In the genomic region with DNA sequence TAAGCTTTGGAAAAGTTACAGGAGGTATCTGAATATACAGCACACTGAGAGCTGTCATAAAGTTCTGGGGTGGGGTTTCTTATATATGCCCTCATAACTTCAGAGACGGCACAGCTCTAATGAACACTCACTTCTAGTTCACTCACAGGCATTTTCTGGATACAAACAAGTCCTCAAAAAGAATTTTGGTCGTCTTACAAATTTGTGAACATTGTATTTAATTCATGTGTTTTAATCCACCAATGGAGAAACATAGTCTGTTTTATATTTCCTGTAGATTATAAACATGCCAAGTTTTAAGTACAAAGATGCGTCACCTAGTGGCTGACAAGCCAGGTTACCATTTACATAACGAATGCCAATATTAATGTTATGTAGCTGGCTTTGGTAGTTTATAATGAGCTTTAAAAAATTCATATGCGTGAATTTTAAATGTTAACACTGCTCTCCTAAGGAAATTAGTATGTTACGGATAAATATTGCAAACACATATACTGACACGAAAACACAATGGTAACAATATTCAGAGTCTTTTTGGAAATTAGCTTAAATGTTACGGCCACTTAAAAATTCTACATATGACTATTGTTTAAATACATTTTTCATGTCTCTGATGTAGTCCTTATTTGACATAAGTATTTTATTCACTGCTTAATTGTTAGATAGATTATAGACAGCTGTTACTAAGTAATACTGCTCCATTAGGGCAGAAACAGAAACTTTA, we compare ENCODE assay signal across 9 cellular contexts. TPM values are rescaled to one million over a fixed set of nuclear protein-coding genes. Genes with fewer than 3 reads are reported as not detected.
DNase-seq lines count a peak whose midpoint lies in the region; ATAC-seq, FAIRE-seq and TF ChIP-seq lines count a peak whose summit lies in the region.
"Had no signal": no experiment of that assay in that cellular context is flagged by ENCODE, and none has a peak within 500 bp of the region (broad histone marks: within the 10 kb centered on the region; RNA-seq: fewer than 3 reads in every experiment).

No MANE protein-coding gene starts in this region.

- no peak for DNase-seq in DND-41
- no peak for DNase-seq in PC-9
- DNase-seq in fibroblast of peridontal ligament (ENCODE audit: extremely low read depth), result peak; percentile 86
- no peak for DNase-seq in pancreas
- DNase-seq in NCI-H1048 (lab: John Stamatoyannopoulos, UW), result no peak
- DNase-seq in WTC11 (ENCODE audit: low spot score), result no peak
- DNase-seq: NCI-H1930 had no signal

- FAIRE-seq in pancreas (lab: Jason Lieb, UNC), result peak; percentile 81

- H2AFZ ChIP-seq in DND-41 (ENCODE audit: low read depth, low read length), result no peak overlapping the region
- 0 out of 2 replicates have a peak overlapping the region, but pooled peaks have one; percentile 43 for H2AFZ ChIP-seq in PC-9

- POLR2A ChIA-PET in PC-9 (lab: Charles Lee; ENCODE audit: unreplicated experiment) (no interaction called here), WTC11 (lab: Charles Lee) (interaction anchor here (0.6 kb wide), 1 partner anchor 137 kb away, joined by 3 read pairs; no protein-coding TSS in a partner anchor)

- no peak overlapping the region for H3K9ac ChIP-seq in DND-41 (ENCODE audit: low read depth, low read length)

- H4K20me1 ChIP-seq in DND-41 (ENCODE audit: insufficient read depth, low read length) (no peaks in the 10 kb centered on the region), PC-9 (ENCODE audit: insufficient read depth) (no peaks in the 10 kb centered on the region)

- no peak overlapping the region for H3K4me3 Mint-ChIP-seq in WTC11
- no peak overlapping the region for H3K4me3 Mint-ChIP-seq in activated T-helper 17 cell treated with anti-CD3 and anti-CD28 coated beads, Interleukin-2, amount 50 U/mL, for 72 hours

- WGBS in pancreas, 2 donors, result 63 to 79% methylated on average over 8 of the region's 8 CpGs

- CTCF ChIA-PET in PC-9 (lab: Charles Lee) (no interaction called here), WTC11 (lab: Charles Lee) (interaction anchor here (0.6 to 1.0 kb wide), 2 partner anchors 12 to 184 kb away, joined by 3 read pairs; no protein-coding TSS in a partner anchor)

- H3K9me3 ChIP-seq in DND-41 (ENCODE audit: insufficient read depth, low read length, severe bottlenecking), result no peaks in the 10 kb centered on the region
- H3K9me3 ChIP-seq in PC-9 (ENCODE audit: insufficient read depth, low read depth), result no peaks in the 10 kb centered on the region
- H3K9me3 ChIP-seq in pancreas, result no peaks in the 10 kb centered on the region

- H3K27ac ChIP-seq in DND-41 (ENCODE audit: low read length) (no peak overlapping the region), PC-9 (no peak overlapping the region), pancreas (peak overlapping the region in 2 of 4 donors; percentile 28 to 30)

- H3K79me2 ChIP-seq in DND-41 (ENCODE audit: insufficient read depth, low read length) (no peaks in the 10 kb centered on the region), PC-9 (ENCODE audit: low read depth) (no peaks in the 10 kb centered on the region)

- BruUV-seq in PC-9 (replicated peaks; lab: Mats Ljungman, UMichigan), result no TSS peak

- TF ChIP-seq CTCF in DND-41 (IDR thresholded peaks at IDR 0.05; ENCODE audit: borderline replicate concordance, extremely low read depth, low read length, poor library complexity, severe bottlenecking) (peak; percentile 28), PC-9 (conservative IDR thresholded peaks at IDR 0.05) (no peak), pancreas (IDR thresholded peaks at IDR 0.05) (peak in 2 of 4 donors; percentile 6 to 13), WTC11 (IDR thresholded peaks at IDR 0.05) (no peak)

- no peaks in the 10 kb centered on the region for H3K9me3 Mint-ChIP-seq in WTC11
- H3K9me3 Mint-ChIP-seq in activated T-helper 17 cell treated with anti-CD3 and anti-CD28 coated beads, Interleukin-2, amount 50 U/mL, for 72 hours, result no peaks in the 10 kb centered on the region

- H3K4me2 ChIP-seq in DND-41 (ENCODE audit: insufficient read depth, low read length) (no peak overlapping the region), PC-9 (no peak overlapping the region)

- H3K27me3 Mint-ChIP-seq in WTC11 (ENCODE audit: low read depth), result no peaks in the 10 kb centered on the region
- H3K27me3 Mint-ChIP-seq in activated T-helper 17 cell treated with anti-CD3 and anti-CD28 coated beads, Interleukin-2, amount 50 U/mL, for 72 hours, result peaks cover 6% of the 10 kb centered on the region

- H3K9me2 ChIP-seq in PC-9 (ENCODE audit: insufficient read depth), result no peaks in the 10 kb centered on the region

- no peaks in the 10 kb centered on the region for H3K27me3 ChIP-seq in DND-41 (ENCODE audit: insufficient read depth, low read length, poor library complexity)
- no peaks in the 10 kb centered on the region for H3K27me3 ChIP-seq in PC-9 (ENCODE audit: insufficient read depth, low read depth)
- H3K27me3 ChIP-seq in pancreas, result no peaks in the 10 kb centered on the region

- no peak overlapping the region for H3K27ac Mint-ChIP-seq in WTC11
- H3K27ac Mint-ChIP-seq in activated T-helper 17 cell treated with anti-CD3 and anti-CD28 coated beads, Interleukin-2, amount 50 U/mL, for 72 hours, result no peak overlapping the region

- H3K36me3 ChIP-seq in DND-41 (ENCODE audit: insufficient read depth, low read length) (no peaks in the 10 kb centered on the region), PC-9 (ENCODE audit: low read depth) (no peaks in the 10 kb centered on the region), pancreas (no peaks in the 10 kb centered on the region)

- intact Hi-C loops in PC-9 (cut with micrococcal nuclease; ENCODE audit: unreplicated experiment), result no loop called here
- intact Hi-C loops in pancreas (cut with DNase I), result loop anchor here in 1 of 3 donors (5.0 kb wide), 1 partner anchor 449 kb away; no protein-coding TSS in a partner anchor

- ATAC-seq in DND-41 (ENCODE audit: insufficient read depth, low read depth) (no peak), pancreas (peak in 3 of 4 donors; percentile 35 to 46 (median 43)), GM21447 (IDR thresholded peaks at IDR 0.05; ENCODE audit: unreplicated experiment) (no peak), WTC11 (no peak)
- no peak for ATAC-seq in activated T-helper 17 cell treated with anti-CD3 and anti-CD28 coated beads, Interleukin-2, amount 50 U/mL, for 72 hours (replicated peaks)

- no peaks in the 10 kb centered on the region for H3F3A ChIP-seq in PC-9 (ENCODE audit: insufficient read depth, low read depth)

- no peaks in the 10 kb centered on the region for H3K4me1 ChIP-seq in DND-41 (ENCODE audit: insufficient read depth, low read length)
- H3K4me1 ChIP-seq in PC-9 (replicated peaks; ENCODE audit: insufficient read depth), result no peaks in the 10 kb centered on the region
- no peaks in the 10 kb centered on the region for H3K4me1 ChIP-seq in pancreas

- no peaks in the 10 kb centered on the region for H3K36me3 Mint-ChIP-seq in WTC11
- H3K36me3 Mint-ChIP-seq in activated T-helper 17 cell treated with anti-CD3 and anti-CD28 coated beads, Interleukin-2, amount 50 U/mL, for 72 hours (ENCODE audit: low read depth), result no peaks in the 10 kb centered on the region

- H3K4me1 Mint-ChIP-seq in WTC11, result peaks cover 4% of the 10 kb centered on the region
- H3K4me1 Mint-ChIP-seq in activated T-helper 17 cell treated with anti-CD3 and anti-CD28 coated beads, Interleukin-2, amount 50 U/mL, for 72 hours, result peaks cover 8% of the 10 kb centered on the region

- H3K4me3 ChIP-seq in DND-41 (ENCODE audit: low read depth in 1 of 2, low read length in 2 of 2), result no peak overlapping the region
- no peak overlapping the region for H3K4me3 ChIP-seq in PC-9
- H3K4me3 ChIP-seq in pancreas, result peak overlapping the region in 1 of 4 donors; percentile 13

TF ChIP-seq in WTC11, 78 proteins besides CTCF, POLR2A, EP300 and RAD21:
- no peak for TF ChIP-seq TP53 (CRISPR knock-in tag; IDR thresholded peaks at IDR 0.05)
- no peak for TF ChIP-seq RELA (CRISPR knock-in tag; IDR thresholded peaks at IDR 0.05; ENCODE audit: borderline replicate concordance)
- TF ChIP-seq ESRRA (CRISPR knock-in tag; IDR thresholded peaks at IDR 0.05; ENCODE audit: borderline replicate concordance), result no peak
- TF ChIP-seq FOXP1 (CRISPR knock-in tag; IDR thresholded peaks at IDR 0.05; ENCODE audit: borderline replicate concordance), result no peak
- no peak for TF ChIP-seq NR3C1 (CRISPR knock-in tag; conservative IDR thresholded peaks at IDR 0.05; ENCODE audit: low read depth)
- TF ChIP-seq, protein P1, sequence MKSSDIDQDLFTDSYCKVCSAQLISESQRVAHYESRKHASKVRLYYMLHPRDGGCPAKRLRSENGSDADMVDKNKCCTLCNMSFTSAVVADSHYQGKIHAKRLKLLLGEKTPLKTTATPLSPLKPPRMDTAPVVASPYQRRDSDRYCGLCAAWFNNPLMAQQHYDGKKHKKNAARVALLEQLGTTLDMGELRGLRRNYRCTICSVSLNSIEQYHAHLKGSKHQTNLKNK (CRISPR knock-in tag; IDR thresholded peaks at IDR 0.05), result no peak
- TF ChIP-seq GABPB1 (CRISPR knock-in tag; IDR thresholded peaks at IDR 0.05), result no peak
- no peak for TF ChIP-seq MXD4 (CRISPR knock-in tag; IDR thresholded peaks at IDR 0.05; ENCODE audit: borderline replicate concordance)
- TF ChIP-seq, protein P2, sequence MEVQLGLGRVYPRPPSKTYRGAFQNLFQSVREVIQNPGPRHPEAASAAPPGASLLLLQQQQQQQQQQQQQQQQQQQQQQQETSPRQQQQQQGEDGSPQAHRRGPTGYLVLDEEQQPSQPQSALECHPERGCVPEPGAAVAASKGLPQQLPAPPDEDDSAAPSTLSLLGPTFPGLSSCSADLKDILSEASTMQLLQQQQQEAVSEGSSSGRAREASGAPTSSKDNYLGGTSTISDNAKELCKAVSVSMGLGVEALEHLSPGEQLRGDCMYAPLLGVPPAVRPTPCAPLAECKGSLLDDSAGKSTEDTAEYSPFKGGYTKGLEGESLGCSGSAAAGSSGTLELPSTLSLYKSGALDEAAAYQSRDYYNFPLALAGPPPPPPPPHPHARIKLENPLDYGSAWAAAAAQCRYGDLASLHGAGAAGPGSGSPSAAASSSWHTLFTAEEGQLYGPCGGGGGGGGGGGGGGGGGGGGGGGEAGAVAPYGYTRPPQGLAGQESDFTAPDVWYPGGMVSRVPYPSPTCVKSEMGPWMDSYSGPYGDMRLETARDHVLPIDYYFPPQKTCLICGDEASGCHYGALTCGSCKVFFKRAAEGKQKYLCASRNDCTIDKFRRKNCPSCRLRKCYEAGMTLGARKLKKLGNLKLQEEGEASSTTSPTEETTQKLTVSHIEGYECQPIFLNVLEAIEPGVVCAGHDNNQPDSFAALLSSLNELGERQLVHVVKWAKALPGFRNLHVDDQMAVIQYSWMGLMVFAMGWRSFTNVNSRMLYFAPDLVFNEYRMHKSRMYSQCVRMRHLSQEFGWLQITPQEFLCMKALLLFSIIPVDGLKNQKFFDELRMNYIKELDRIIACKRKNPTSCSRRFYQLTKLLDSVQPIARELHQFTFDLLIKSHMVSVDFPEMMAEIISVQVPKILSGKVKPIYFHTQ (CRISPR knock-in tag; IDR thresholded peaks at IDR 0.05), result no peak

RNA-seq across cellular contexts. Expression of a gene that starts 2.5 kb away (rescaled TPM):
- total RNA-seq in PC-9 (2021) (not detected in 2 replicates), pancreas (100 to 1,000 TPM in 2 of 6 donors, 10 to 100 TPM in 4; 10.6 to 746 (median 37.7) TPM), WTC11 (2021) (0.61 to 2.1 TPM (median 0.76 TPM) in 3 replicates)
- polyA plus RNA-seq in pancreas, result 10 to 100 TPM; 10.8 to 16.7 TPM
- total RNA-seq in activated T-helper 17 cell treated with anti-CD3 and anti-CD28 coated beads, Interleukin-2, amount 50 U/mL, for 72 hours, result under 1 TPM in 1 of 2 donors, not detected in 1; 0.64 TPM

Comparison
In these comparisons a context has a peak if more than half of its experiments do, and no peak if none do; other contexts are left out.
1. ATAC-seq: peak in pancreas (3 of 4); none in DND-41 (single experiment), GM21447 (single experiment), WTC11 (single experiment) and activated T-helper 17 cell treated with anti-CD3 and anti-CD28 coated beads, Interleukin-2, amount 50 U/mL, for 72 hours (single experiment).